12 cellular contexts compared by ENCODE assay signal in genomic region chr15:56205061-56205876, GRCh38. TPM values are rescaled to one million over a fixed set of nuclear protein-coding genes. Genes with fewer than 3 reads are reported as not detected.
DNase-seq lines count a peak whose midpoint lies in the region; ATAC-seq, FAIRE-seq and TF ChIP-seq lines count a peak whose summit lies in the region.
"Had no signal": no experiment of that assay in that cellular context is flagged by ENCODE, and none has a peak within 500 bp of the region (broad histone marks: within the 10 kb centered on the region; RNA-seq: fewer than 3 reads in every experiment).

No MANE protein-coding gene starts in this region.

- DNase-seq in AG20443 (ENCODE audit: low spot score) (peak; percentile 18), astrocyte (ENCODE audit: low read depth) (peak; percentile 35), left lung (no peak), NCI-H82 (lab: John Stamatoyannopoulos, UW) (no peak), GM20000 (ENCODE audit: low spot score) (no peak)
- DNase-seq: activated CD4-positive, alpha-beta T cell treated with anti-CD3 and anti-CD28 coated beads, Interleukin-2, amount 50 U/mL, for 48 hours; amygdala had no signal

- peaks cover 47% of the 10 kb centered on the region for H4K20me1 ChIP-seq in astrocyte (ENCODE audit: insufficient read depth, low read length)

- intact Hi-C loops in left lung (cut with DNase I): no loop called here

- H3K4me2 ChIP-seq in astrocyte (ENCODE audit: low read length): peak overlapping the region; percentile 13

- FAIRE-seq in astrocyte (lab: Jason Lieb, UNC): peak; percentile 13

- peak; percentile 42 for ATAC-seq in HG02885 (IDR thresholded peaks at IDR 0.05; ENCODE audit: poor library complexity, unreplicated experiment)
- peak; percentile 36 for ATAC-seq in left lung
- no peak for ATAC-seq in activated T-helper 17 cell treated with anti-CD3 and anti-CD28 coated beads, Interleukin-2, amount 50 U/mL, for 72 hours (replicated peaks)
- no peak for ATAC-seq in HG03439 (IDR thresholded peaks at IDR 0.05; ENCODE audit: unreplicated experiment)

- H3K4me1 ChIP-seq in astrocyte (ENCODE audit: insufficient read depth, low read length) (peaks cover 22% of the 10 kb centered on the region), left lung (peaks cover 6 to 27% of the 10 kb centered on the region in 2 donors)

- peaks cover 92% of the 10 kb centered on the region for H3K79me2 ChIP-seq in astrocyte (ENCODE audit: insufficient read depth, low read length)

- no peak overlapping the region for H3K9ac ChIP-seq in astrocyte (ENCODE audit: low read length)

- peak overlapping the region; percentile 60 for H3K27ac Mint-ChIP-seq in astrocyte (ENCODE audit: unreplicated experiment)
- no peak overlapping the region for H3K27ac Mint-ChIP-seq in activated T-helper 17 cell treated with anti-CD3 and anti-CD28 coated beads, Interleukin-2, amount 50 U/mL, for 72 hours

- no peaks in the 10 kb centered on the region for H3K9me3 Mint-ChIP-seq in astrocyte (ENCODE audit: unreplicated experiment)
- no peaks in the 10 kb centered on the region for H3K9me3 Mint-ChIP-seq in activated T-helper 17 cell treated with anti-CD3 and anti-CD28 coated beads, Interleukin-2, amount 50 U/mL, for 72 hours

- peaks cover 6% of the 10 kb centered on the region for H3K36me3 Mint-ChIP-seq in astrocyte (ENCODE audit: low read depth, unreplicated experiment)
- peaks cover 5% of the 10 kb centered on the region for H3K36me3 Mint-ChIP-seq in activated T-helper 17 cell treated with anti-CD3 and anti-CD28 coated beads, Interleukin-2, amount 50 U/mL, for 72 hours (ENCODE audit: low read depth)

- no peak for TF ChIP-seq CTCF in astrocyte (IDR thresholded peaks at IDR 0.05; ENCODE audit: insufficient read depth, low read depth, low read length)
- TF ChIP-seq CTCF in left lung (IDR thresholded peaks at IDR 0.05): no peak
- no peak for TF ChIP-seq CTCF in GM20000 (IDR thresholded peaks at IDR 0.05; ENCODE audit: extremely low read depth, missing control alignments)

- H3K4me1 Mint-ChIP-seq in astrocyte (ENCODE audit: low read depth, unreplicated experiment): peaks cover 56% of the 10 kb centered on the region
- peaks cover 42% of the 10 kb centered on the region for H3K4me1 Mint-ChIP-seq in activated T-helper 17 cell treated with anti-CD3 and anti-CD28 coated beads, Interleukin-2, amount 50 U/mL, for 72 hours

- no peak overlapping the region for H2AFZ ChIP-seq in astrocyte (ENCODE audit: low read depth, low read length)

- H3K27ac ChIP-seq in astrocyte (ENCODE audit: low read depth, low read length) (no peak overlapping the region), left lung (no peak overlapping the region)
- H3K27ac ChIP-seq: esophagus muscularis mucosa, suprapubic skin had no signal

- peak overlapping the region; percentile 18 for H3K4me3 Mint-ChIP-seq in astrocyte (ENCODE audit: unreplicated experiment)
- H3K4me3 Mint-ChIP-seq in activated T-helper 17 cell treated with anti-CD3 and anti-CD28 coated beads, Interleukin-2, amount 50 U/mL, for 72 hours: no peak overlapping the region

- no peaks in the 10 kb centered on the region for H3K27me3 ChIP-seq in astrocyte (ENCODE audit: insufficient read depth, low read length)
- no peaks in the 10 kb centered on the region for H3K27me3 ChIP-seq in left lung
- H3K27me3 ChIP-seq: esophagus muscularis mucosa, suprapubic skin had no signal

- H3K27me3 Mint-ChIP-seq in astrocyte (ENCODE audit: low read depth, unreplicated experiment): no peaks in the 10 kb centered on the region
- no peaks in the 10 kb centered on the region for H3K27me3 Mint-ChIP-seq in activated T-helper 17 cell treated with anti-CD3 and anti-CD28 coated beads, Interleukin-2, amount 50 U/mL, for 72 hours

- H3K36me3 ChIP-seq in astrocyte (ENCODE audit: insufficient read depth, low read length) (no peaks in the 10 kb centered on the region), left lung (no peaks in the 10 kb centered on the region)
- H3K36me3 ChIP-seq: esophagus muscularis mucosa, suprapubic skin had no signal

- no peak overlapping the region for H3K4me3 ChIP-seq in astrocyte (ENCODE audit: insufficient read depth, low read depth, low read length)
- no peak overlapping the region for H3K4me3 ChIP-seq in left lung
- H3K4me3 ChIP-seq: esophagus muscularis mucosa, suprapubic skin had no signal

- H3K9me3 ChIP-seq in astrocyte (ENCODE audit: insufficient read depth, low read depth, low read length) (no peaks in the 10 kb centered on the region), left lung (no peaks in the 10 kb centered on the region)
- H3K9me3 ChIP-seq: esophagus muscularis mucosa, suprapubic skin had no signal

RNA-seq across cellular contexts. Expression of gene RFX7, which starts 38.4 kb away (rescaled TPM):
- 45.3 and 46.3 TPM in 2 replicates for total RNA-seq in astrocyte
- total RNA-seq in left lung: 10 to 100 TPM; 16.7 to 18.2 TPM
- total RNA-seq in activated T-helper 17 cell treated with anti-CD3 and anti-CD28 coated beads, Interleukin-2, amount 50 U/mL, for 72 hours: 10 to 100 TPM; 33.8 to 36.2 TPM

Comparison
In these comparisons a context has a peak if more than half of its experiments do, and no peak if none do; other contexts are left out.
1. DNase-seq: peak in AG20443 (single experiment) and astrocyte (single experiment); none in left lung (0 of 2), NCI-H82 (single experiment) and GM20000 (single experiment).
2. ATAC-seq: peak in HG02885 (single experiment) and left lung (single experiment); none in activated T-helper 17 cell treated with anti-CD3 and anti-CD28 coated beads, Interleukin-2, amount 50 U/mL, for 72 hours (single experiment) and HG03439 (single experiment).